Comparison of ENCODE assay signal across 28 cellular contexts in genomic region chr1:239954836-239955235, GRCh38.
"Had no signal": no experiment of that assay in that cellular context is flagged by ENCODE, and none has a peak within 500 bp of the region (broad histone marks: within the 10 kb centered on the region; RNA-seq: fewer than 3 reads in every experiment).

No MANE protein-coding gene starts in this region.

- H3K9me3 Mint-ChIP-seq: nephron; neural crest cell; stimulated activated effector memory CD8-positive, alpha-beta T cell treated with anti-CD3 and anti-CD28 coated beads, Interleukin-12 subunit alpha, Interleukin-12 subunit beta, amount 100 ng/mL, for 72 hours; stimulated activated naive CD8-positive, alpha-beta T cell treated with anti-CD3 and anti-CD28 coated beads, Interleukin-15, Interleukin-2, amounts not matched to agents 100 ng/mL and 50 ng/mL, for 24 hours had no signal

- H3K27ac ChIP-seq: left lung, lower lobe of right lung, pancreas, prostate gland, skin epidermis, thyroid gland, transverse colon, upper lobe of left lung, vagina had no signal

- H3K4me1 ChIP-seq: left lung, lower lobe of right lung, prostate gland, thyroid gland, upper lobe of left lung, vagina had no signal

- H3K27me3 ChIP-seq: thyroid gland, upper lobe of left lung, vagina had no signal

- DNase-seq: hippocampal formation; kidney glomerular epithelial cell; left cardiac atrium; left lung; lower lobe of right lung; mammary epithelial cell; mesenchymal stem cell; naive thymus-derived CD8-positive, alpha-beta T cell; nucleus accumbens; retina; right cardiac atrium; stimulated activated CD4-positive, alpha-beta T cell treated with anti-CD3 and anti-CD28 coated beads, Interleukin-12 subunit alpha, Interleukin-12 subunit beta, amount 100 ng/mL, for 4 hours; stimulated activated CD4-positive, alpha-beta T cell treated with anti-CD3 and anti-CD28 coated beads, Interleukin-15, amount 100 ng/mL, for 24 hours; stimulated activated CD4-positive, alpha-beta T cell treated with anti-CD3 and anti-CD28 coated beads, Interleukin-2, amount 100 ng/mL, for 24 hours; stimulated activated CD4-positive, alpha-beta T cell treated with anti-CD3 and anti-CD28 coated beads, Interleukin-4, amount 100 ng/mL, for 1 hour; stimulated activated naive CD4-positive, alpha-beta T cell; substantia nigra; thyroid gland; transverse colon had no signal

- H3K27me3 Mint-ChIP-seq: stimulated activated naive CD8-positive, alpha-beta T cell treated with anti-CD3 and anti-CD28 coated beads, Interleukin-15, Interleukin-2, amounts not matched to agents 100 ng/mL and 50 ng/mL, for 24 hours had no signal

- H3K36me3 Mint-ChIP-seq: naive thymus-derived CD8-positive, alpha-beta T cell; stimulated activated effector memory CD8-positive, alpha-beta T cell treated with anti-CD3 and anti-CD28 coated beads, Interleukin-12 subunit alpha, Interleukin-12 subunit beta, amount 100 ng/mL, for 72 hours had no signal

- H3K4me3 Mint-ChIP-seq: naive thymus-derived CD8-positive, alpha-beta T cell; nephron; neural crest cell; stimulated activated effector memory CD8-positive, alpha-beta T cell treated with anti-CD3 and anti-CD28 coated beads, Interleukin-12 subunit alpha, Interleukin-12 subunit beta, amount 100 ng/mL, for 72 hours; stimulated activated naive CD8-positive, alpha-beta T cell treated with anti-CD3 and anti-CD28 coated beads, Interleukin-15, Interleukin-2, amounts not matched to agents 100 ng/mL and 50 ng/mL, for 24 hours had no signal

- H3K4me3 ChIP-seq: left lung, lower lobe of right lung, pancreas, prostate gland, skin epidermis, thyroid gland, transverse colon, upper lobe of left lung, vagina had no signal

- H3K4me1 Mint-ChIP-seq: nephron; neural crest cell; stimulated activated effector memory CD8-positive, alpha-beta T cell treated with anti-CD3 and anti-CD28 coated beads, Interleukin-12 subunit alpha, Interleukin-12 subunit beta, amount 100 ng/mL, for 72 hours had no signal

- H3K9me3 ChIP-seq: left lung, lower lobe of right lung, pancreas, prostate gland, thyroid gland, transverse colon, upper lobe of left lung, vagina had no signal

- H3K27ac Mint-ChIP-seq: naive thymus-derived CD8-positive, alpha-beta T cell; nephron; stimulated activated effector memory CD8-positive, alpha-beta T cell treated with anti-CD3 and anti-CD28 coated beads, Interleukin-12 subunit alpha, Interleukin-12 subunit beta, amount 100 ng/mL, for 72 hours; stimulated activated naive CD8-positive, alpha-beta T cell treated with anti-CD3 and anti-CD28 coated beads, Interleukin-15, Interleukin-2, amounts not matched to agents 100 ng/mL and 50 ng/mL, for 24 hours had no signal
